In the genomic region with DNA sequence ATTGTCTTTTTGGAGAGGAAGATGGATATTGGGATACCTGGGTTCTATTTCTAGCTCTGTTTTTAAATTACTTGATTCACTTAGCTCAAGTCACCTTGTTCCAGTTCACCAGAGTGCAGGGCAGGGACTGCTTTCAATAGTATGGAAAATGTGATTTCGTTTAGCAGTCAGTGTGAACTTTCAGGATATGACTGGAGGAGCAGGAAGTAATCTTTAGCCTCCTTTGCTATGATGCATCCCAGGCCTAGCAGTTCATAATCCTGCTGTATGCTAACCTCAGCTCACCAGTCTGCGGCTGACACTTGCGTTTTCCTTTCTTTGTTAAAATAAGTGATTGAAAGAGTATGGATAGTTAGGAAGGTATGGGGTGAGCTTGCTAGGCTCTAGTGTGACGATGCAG, we compare ENCODE assay signal across 18 cellular contexts.
DNase-seq lines count a peak whose midpoint lies in the region; ATAC-seq, FAIRE-seq and TF ChIP-seq lines count a peak whose summit lies in the region.
"Had no signal": no experiment of that assay in that cellular context is flagged by ENCODE, and none has a peak within 500 bp of the region (broad histone marks: within the 10 kb centered on the region; RNA-seq: fewer than 3 reads in every experiment).

No MANE protein-coding gene starts in this region.

- FAIRE-seq in A549 (lab: Jason Lieb, UNC), result peak; percentile 54
- FAIRE-seq: H1 had no signal

- no peak for DNase-seq in activated naive CD4-positive, alpha-beta T cell treated with anti-CD3 and anti-CD28 coated beads, Interleukin-2, amount 50 U/mL, for 72 hours (ENCODE audit: low spot score in 2 of 2)
- no peak for DNase-seq in activated naive CD4-positive, alpha-beta T cell treated with anti-CD3 and anti-CD28 coated beads for 36 hours
- DNase-seq in A549 (ENCODE audit: low read depth in 1 of 2, low spot score in 1 of 2), result no peak
- DNase-seq in dermis microvascular lymphatic vessel endothelial cell (ENCODE audit: low read depth in 2 of 2), result peak; percentile 83 to 92
- no peak for DNase-seq in right lobe of liver
- no peak for DNase-seq in activated T-cell treated with anti-CD3 and anti-CD28 coated beads, Interleukin-2, amount 50 U/mL, for 4 hours
- no peak for DNase-seq in activated gamma-delta T cell treated with Interleukin-2 at 50 U/mL for 16 hours
- DNase-seq in amniotic stem cell (lab: John Stamatoyannopoulos, UW), result no peak
- DNase-seq: 8988T; CD8-positive, alpha-beta memory T cell; GF-D8; NCI-H1048; NCI-H1436 treated with DMSO at 0.1 percent for 48 hours; NCI-H2081 treated with DMSO at 0.1 percent for 48 hours; NCI-H524; PC-9 had no signal

- 81% methylated on average over 4 of the region's 4 CpGs for WGBS in A549 (ENCODE audit: missing lambda C conversion rate)
- 67% methylated on average over 4 of the region's 4 CpGs for WGBS in right lobe of liver (ENCODE audit: insufficient coverage, low coverage, low lambda C conversion rate, missing lambda C conversion rate)

- H3K4me1 ChIP-seq in A549 (peaks cover 4% of the 10 kb centered on the region; the same call in 1 of the 3 replicates), right lobe of liver (peaks cover 0 to 6% (median 0%) of the 10 kb centered on the region in 4 donors)

- H3K27ac Mint-ChIP-seq in activated naive CD4-positive, alpha-beta T cell treated with anti-CD3 and anti-CD28 coated beads, Interleukin-2, amount 50 U/mL, for 72 hours, result no peak overlapping the region
- H3K27ac Mint-ChIP-seq in activated naive CD4-positive, alpha-beta T cell treated with anti-CD3 and anti-CD28 coated beads for 36 hours, result no peak overlapping the region

- H3K4me1 Mint-ChIP-seq in activated naive CD4-positive, alpha-beta T cell treated with anti-CD3 and anti-CD28 coated beads for 36 hours (ENCODE audit: low read depth), result peaks cover 6% of the 10 kb centered on the region
- H3K4me1 Mint-ChIP-seq in activated T-cell treated with anti-CD3 and anti-CD28 coated beads, Interleukin-2, amount 50 U/mL, for 4 hours (ENCODE audit: low read depth), result peaks cover 20% of the 10 kb centered on the region

- ATAC-seq in activated naive CD4-positive, alpha-beta T cell treated with anti-CD3 and anti-CD28 coated beads, Interleukin-2, amount 50 U/mL, for 72 hours, result peak; percentile 40 to 56
- ATAC-seq in A549, result no peak
- ATAC-seq in right lobe of liver, result peak; percentile 59 to 80 (median 72)
- ATAC-seq in activated T-cell treated with anti-CD3 and anti-CD28 coated beads, Interleukin-2, amount 50 U/mL, for 4 hours, result no peak

- H3K27me3 Mint-ChIP-seq in activated naive CD4-positive, alpha-beta T cell treated with anti-CD3 and anti-CD28 coated beads for 36 hours (ENCODE audit: low read depth), result no peaks in the 10 kb centered on the region
- no peaks in the 10 kb centered on the region for H3K27me3 Mint-ChIP-seq in activated T-cell treated with anti-CD3 and anti-CD28 coated beads, Interleukin-2, amount 50 U/mL, for 4 hours (ENCODE audit: low read depth)

- peaks cover 0 to 5% of the 10 kb centered on the region in 2 donors for H3K36me3 Mint-ChIP-seq in activated naive CD4-positive, alpha-beta T cell treated with anti-CD3 and anti-CD28 coated beads, Interleukin-2, amount 50 U/mL, for 72 hours
- peaks cover 1% of the 10 kb centered on the region for H3K36me3 Mint-ChIP-seq in activated naive CD4-positive, alpha-beta T cell treated with anti-CD3 and anti-CD28 coated beads for 36 hours (ENCODE audit: low read depth)
- peaks cover 9% of the 10 kb centered on the region for H3K36me3 Mint-ChIP-seq in activated T-cell treated with anti-CD3 and anti-CD28 coated beads, Interleukin-2, amount 50 U/mL, for 4 hours (ENCODE audit: insufficient read depth)

- H3K4me2 ChIP-seq in A549, result no peak overlapping the region
- H3K4me2 ChIP-seq: BLaER1, PC-9 had no signal

- H3K4me3 Mint-ChIP-seq in activated naive CD4-positive, alpha-beta T cell treated with anti-CD3 and anti-CD28 coated beads for 36 hours, result no peak overlapping the region
- H3K4me3 Mint-ChIP-seq in activated T-cell treated with anti-CD3 and anti-CD28 coated beads, Interleukin-2, amount 50 U/mL, for 4 hours, result no peak overlapping the region
- H3K4me3 Mint-ChIP-seq: CD8-positive, alpha-beta memory T cell had no signal

- H3K27ac ChIP-seq in A549 (no peak overlapping the region), right lobe of liver (no peak overlapping the region)
- H3K27ac ChIP-seq: BLaER1, PC-9 had no signal

- TF ChIP-seq EP300 in A549 (IDR thresholded peaks at IDR 0.05), result no peak

- H3K9me3 Mint-ChIP-seq in activated naive CD4-positive, alpha-beta T cell treated with anti-CD3 and anti-CD28 coated beads, Interleukin-2, amount 50 U/mL, for 72 hours, result no peaks in the 10 kb centered on the region
- no peaks in the 10 kb centered on the region for H3K9me3 Mint-ChIP-seq in activated naive CD4-positive, alpha-beta T cell treated with anti-CD3 and anti-CD28 coated beads for 36 hours
- H3K9me3 Mint-ChIP-seq in activated T-cell treated with anti-CD3 and anti-CD28 coated beads, Interleukin-2, amount 50 U/mL, for 4 hours, result no peaks in the 10 kb centered on the region
- H3K9me3 Mint-ChIP-seq: CD8-positive, alpha-beta memory T cell had no signal

- TF ChIP-seq RAD21 in A549 (conservative IDR thresholded peaks at IDR 0.05 in 1 of 2, IDR thresholded peaks at IDR 0.05 in 1 of 2), result no peak

- H3K9me3 ChIP-seq in A549 (no peaks in the 10 kb centered on the region), right lobe of liver (no peaks in the 10 kb centered on the region)

- no peak for TF ChIP-seq CTCF in A549 (IDR thresholded peaks at IDR 0.05)
- no peak for TF ChIP-seq CTCF in right lobe of liver (IDR thresholded peaks at IDR 0.05)

- TF ChIP-seq POLR2A in A549 (IDR thresholded peaks at IDR 0.05; ENCODE audit: low read length), result no peak
- TF ChIP-seq POLR2A in right lobe of liver (IDR thresholded peaks at IDR 0.05), result no peak

- intact Hi-C loops in activated naive CD4-positive, alpha-beta T cell treated with anti-CD3 and anti-CD28 coated beads for 36 hours (cut with micrococcal nuclease), result no loop called here
- intact Hi-C loops in right lobe of liver (cut with DNase I), result no loop called here

- no peaks in the 10 kb centered on the region for H3K36me3 ChIP-seq in right lobe of liver
- H3K36me3 ChIP-seq: BLaER1 had no signal

- POLR2A ChIA-PET in A549 (lab: Yijun Ruan, JAX), result no interaction called here

- H3K27me3 ChIP-seq in right lobe of liver, result no peaks in the 10 kb centered on the region
- H3K27me3 ChIP-seq: BLaER1 had no signal

- no peak overlapping the region for H3K4me3 ChIP-seq in A549
- H3K4me3 ChIP-seq in right lobe of liver, result no peak overlapping the region
- H3K4me3 ChIP-seq: BLaER1, PC-9 had no signal

- CTCF ChIA-PET in activated naive CD4-positive, alpha-beta T cell treated with anti-CD3 and anti-CD28 coated beads for 36 hours (lab: Charles Lee), result interaction anchor here (0.9 to 1.2 kb wide), 2 partner anchors 18 to 51 kb away, joined by 3 read pairs; no protein-coding TSS in a partner anchor
- CTCF ChIA-PET in A549 (lab: Yijun Ruan, JAX), result interaction anchor here (0.6 to 1.8 kb wide), 8 partner anchors 8 to 341 kb away, joined by 3 to 8 read pairs (median 4); no protein-coding TSS in a partner anchor

TF ChIP-seq in A549, 52 proteins besides CTCF, POLR2A, EP300 and RAD21:
- TF ChIP-seq HOXA7 (CRISPR knock-in tag; IDR thresholded peaks at IDR 0.05) (no peak), RNF2 (IDR thresholded peaks at IDR 0.05; ENCODE audit: borderline replicate concordance, low read depth) (no peak), RFX5 (IDR thresholded peaks at IDR 0.05) (no peak)

Comparison
In these comparisons a context has a peak if more than half of its experiments do, and no peak if none do; other contexts are left out.
1. ATAC-seq: peak in activated naive CD4-positive, alpha-beta T cell treated with anti-CD3 and anti-CD28 coated beads, Interleukin-2, amount 50 U/mL, for 72 hours (2 of 2) and right lobe of liver (4 of 4); none in A549 (0 of 2) and activated T-cell treated with anti-CD3 and anti-CD28 coated beads, Interleukin-2, amount 50 U/mL, for 4 hours (0 of 2).
2. DNase-seq: peak in dermis microvascular lymphatic vessel endothelial cell (2 of 2); none in activated naive CD4-positive, alpha-beta T cell treated with anti-CD3 and anti-CD28 coated beads, Interleukin-2, amount 50 U/mL, for 72 hours (0 of 2), activated naive CD4-positive, alpha-beta T cell treated with anti-CD3 and anti-CD28 coated beads for 36 hours (single experiment), A549 (0 of 2), right lobe of liver (0 of 3), activated T-cell treated with anti-CD3 and anti-CD28 coated beads, Interleukin-2, amount 50 U/mL, for 4 hours (single experiment), activated gamma-delta T cell treated with Interleukin-2 at 50 U/mL for 16 hours (single experiment) and amniotic stem cell (single experiment).